1 cellular context compared by ENCODE assay signal in genomic region chr12:98671459-98671858, GRCh38.
TF ChIP-seq lines count a peak whose summit lies in the region.

No MANE protein-coding gene starts in this region.

TF ChIP-seq in K562, 482 proteins besides CTCF, POLR2A, EP300 and RAD21 (continued from another document):
- TF ChIP-seq CHCHD3 (CRISPR knock-in tag; IDR thresholded peaks at IDR 0.05) (no peak), FOXJ3 (CRISPR knock-in tag; IDR thresholded peaks at IDR 0.05) (no peak), ADNP (tag; IDR thresholded peaks at IDR 0.05) (no peak), ZC3H4 (CRISPR knock-in tag; IDR thresholded peaks at IDR 0.05; ENCODE audit: borderline replicate concordance) (no peak), TCF3 (CRISPR knock-in tag; IDR thresholded peaks at IDR 0.05) (peak; percentile 70), YBX1 (IDR thresholded peaks at IDR 0.05) (no peak), STAT5A (IDR thresholded peaks at IDR 0.05; ENCODE audit: borderline replicate concordance, low read length) (peak; percentile 69), SNAPC5 (CRISPR knock-in tag; IDR thresholded peaks at IDR 0.05) (no peak), ZNF639 (CRISPR knock-in tag; conservative IDR thresholded peaks at IDR 0.05 in 1 of 2, IDR thresholded peaks at IDR 0.05 in 1 of 2) (no peak), ZNF253 (CRISPR knock-in tag; conservative IDR thresholded peaks at IDR 0.05) (no peak), SRF (CRISPR knock-in tag; IDR thresholded peaks at IDR 0.05) (no peak), GABPA (tag; conservative IDR thresholded peaks at IDR 0.05; ENCODE audit: low read depth) (no peak), ILK (tag; IDR thresholded peaks at IDR 0.05; ENCODE audit: borderline replicate concordance, low read depth) (no peak), DNMT1 (IDR thresholded peaks at IDR 0.05) (no peak), NCOA2 (IDR thresholded peaks at IDR 0.05; ENCODE audit: partially characterized antibody in 2 of 2) (no peak), CBFA2T3 (IDR thresholded peaks at IDR 0.05) (peak; percentile 87), COPS2 (conservative IDR thresholded peaks at IDR 0.05) (no peak), DMBX1 (CRISPR knock-in tag; IDR thresholded peaks at IDR 0.05; ENCODE audit: borderline replicate concordance) (no peak), TCF7L2 (IDR thresholded peaks at IDR 0.05; ENCODE audit: low read depth, low read length) (no peak), CTBP1 (IDR thresholded peaks at IDR 0.05; ENCODE audit: borderline replicate concordance) (peak; percentile 51; the same call in 1 of the 2 replicates), DPF2 (IDR thresholded peaks at IDR 0.05) (peak; percentile 74), NR2C1 (IDR thresholded peaks at IDR 0.05) (no peak), NR2C1 (tag; IDR thresholded peaks at IDR 0.05) (no peak), PHF21A (IDR thresholded peaks at IDR 0.05; ENCODE audit: borderline replicate concordance, low read depth) (no peak), HMBOX1 (IDR thresholded peaks at IDR 0.05) (peak; percentile 36; the same call in 1 of the 2 replicates), ATF3 (IDR thresholded peaks at IDR 0.05) (no peak), ATF3 (CRISPR knock-in tag; conservative IDR thresholded peaks at IDR 0.05) (no peak), FOXK1 (CRISPR knock-in tag; IDR thresholded peaks at IDR 0.05; ENCODE audit: borderline replicate concordance) (no peak), TCF15 (CRISPR knock-in tag; IDR thresholded peaks at IDR 0.05) (no peak), BRD9 (IDR thresholded peaks at IDR 0.05; ENCODE audit: low read depth, partially characterized antibody) (no peak), ZNF232 (CRISPR knock-in tag; IDR thresholded peaks at IDR 0.05) (no peak), RBM15 (IDR thresholded peaks at IDR 0.05; ENCODE audit: insufficient read depth, low read length) (no peak), ZEB2 (IDR thresholded peaks at IDR 0.05) (peak; percentile 78; the same call in 1 of the 2 replicates), POLR2AphosphoS5 (IDR thresholded peaks at IDR 0.05; ENCODE audit: control insufficient read depth, insufficient read depth, low read depth, low read length) (peak; percentile 43; the same call in 1 of the 2 replicates), IFI16 (CRISPR knock-in tag; IDR thresholded peaks at IDR 0.05) (no peak), TAL1 (IDR thresholded peaks at IDR 0.05) (peak; percentile 51; the same call in 1 of the 2 replicates), IRF1 (CRISPR knock-in tag; IDR thresholded peaks at IDR 0.05; ENCODE audit: borderline replicate concordance) (no peak), HES1 (IDR thresholded peaks at IDR 0.05; ENCODE audit: low read depth) (no peak), AFF1 (IDR thresholded peaks at IDR 0.05; ENCODE audit: low read depth in 1 of 2, partially characterized antibody in 2 of 2) (no peak), FOXJ2 (tag; IDR thresholded peaks at IDR 0.05) (no peak), HNRNPK (IDR thresholded peaks at IDR 0.05; ENCODE audit: low read depth, low read length, poor library complexity, severe bottlenecking) (no peak), PCBP1 (IDR thresholded peaks at IDR 0.05; ENCODE audit: low read depth, low read length, poor library complexity, severe bottlenecking) (no peak), HLTF (IDR thresholded peaks at IDR 0.05) (no peak), ARID1B (IDR thresholded peaks at IDR 0.05) (peak; percentile 82), ZC3H11A (IDR thresholded peaks at IDR 0.05; ENCODE audit: low read depth, low read length) (no peak), ZFX (CRISPR knock-in tag; IDR thresholded peaks at IDR 0.05) (no peak), ZNF146 (CRISPR knock-in tag; IDR thresholded peaks at IDR 0.05; ENCODE audit: unreplicated experiment) (no peak), ZNF217 (CRISPR knock-in tag; IDR thresholded peaks at IDR 0.05) (no peak), KAT8 (IDR thresholded peaks at IDR 0.05; ENCODE audit: low read depth) (no peak), TRIM24 (IDR thresholded peaks at IDR 0.05) (peak in 1 of 2 experiments; percentile 30; a peak in 2 of 4 replicates), TAF1 (IDR thresholded peaks at IDR 0.05; ENCODE audit: control insufficient read depth, extremely low read depth, insufficient read depth, low read length, severe bottlenecking) (no peak), CEBPB (tag; IDR thresholded peaks at IDR 0.05) (no peak), ESRRB (CRISPR knock-in tag; IDR thresholded peaks at IDR 0.05; ENCODE audit: borderline replicate concordance) (no peak), ZNF699 (CRISPR knock-in tag; IDR thresholded peaks at IDR 0.05; ENCODE audit: insufficient replicate concordance) (no peak), WHSC1 (IDR thresholded peaks at IDR 0.05; ENCODE audit: low read length) (no peak), CHD1 (IDR thresholded peaks at IDR 0.05; ENCODE audit: low read length) (no peak), RFX1 (IDR thresholded peaks at IDR 0.05) (no peak), PTTG1 (tag; IDR thresholded peaks at IDR 0.05; ENCODE audit: low read depth) (no peak), NCOR1 (IDR thresholded peaks at IDR 0.05) (peak; percentile 57; the same call in 1 of the 2 replicates), ZBED1 (IDR thresholded peaks at IDR 0.05) (no peak), NFIC (IDR thresholded peaks at IDR 0.05) (peak; percentile 83), BACH1 (tag; IDR thresholded peaks at IDR 0.05) (no peak), ZNF143 (CRISPR knock-in tag; IDR thresholded peaks at IDR 0.05) (no peak), KDM4B (IDR thresholded peaks at IDR 0.05; ENCODE audit: borderline replicate concordance in 2 of 2, low read depth in 1 of 2) (no peak), SMARCA4 (IDR thresholded peaks at IDR 0.05) (peak; percentile 48), PHF8 (IDR thresholded peaks at IDR 0.05; ENCODE audit: borderline replicate concordance, low read length) (no peak), NCOA6 (IDR thresholded peaks at IDR 0.05) (no peak), RCOR1 (IDR thresholded peaks at IDR 0.05; ENCODE audit: borderline replicate concordance in 1 of 2, low read depth in 2 of 2, low read length in 2 of 2) (peak in 1 of 2 experiments; percentile 41; a peak in 1 of 4 replicates), MBD2 (IDR thresholded peaks at IDR 0.05; ENCODE audit: borderline replicate concordance, low read depth) (no peak), HIVEP1 (CRISPR knock-in tag; IDR thresholded peaks at IDR 0.05) (no peak), PHF20 (IDR thresholded peaks at IDR 0.05; ENCODE audit: partially characterized antibody) (no peak), ZC3H8 (IDR thresholded peaks at IDR 0.05) (no peak)
